In the genomic region with DNA sequence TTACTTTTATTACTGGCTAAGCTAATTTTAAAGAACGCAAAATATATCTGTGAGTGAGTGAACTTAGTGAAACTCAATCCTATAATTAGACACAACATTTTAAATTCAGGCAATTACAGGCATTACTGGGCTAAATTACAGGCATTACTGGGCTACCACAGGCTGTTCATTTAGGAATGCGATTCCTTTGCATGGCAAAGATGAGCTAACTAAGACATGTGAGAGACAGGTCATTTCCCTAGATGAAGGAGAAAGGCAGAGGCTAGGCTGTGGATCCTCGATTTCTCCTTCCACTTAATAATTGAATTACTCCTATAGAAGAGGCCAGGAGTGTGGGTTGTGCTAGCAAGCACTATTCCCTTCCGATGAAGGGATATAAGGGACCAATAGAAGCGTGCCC, we compare ENCODE assay signal across 1 cellular context.
TF ChIP-seq lines count a peak whose summit lies in the region.

No MANE protein-coding gene starts in this region.

TF ChIP-seq in GM23338, 12 proteins besides CTCF, POLR2A, EP300 and RAD21 (continued from another document):
- TF ChIP-seq ZNF331 (CRISPR knock-in tag; IDR thresholded peaks at IDR 0.05; ENCODE audit: low read depth), result no peak
TF ChIP-seq in GM23338: peak in this region for 0.
